9 cellular contexts compared by ENCODE assay signal in genomic region chr9:2023532-2023931, GRCh38. TPM values are rescaled to one million over a fixed set of nuclear protein-coding genes. Genes with fewer than 3 reads are reported as not detected.
DNase-seq lines count a peak whose midpoint lies in the region; TF ChIP-seq lines count a peak whose summit lies in the region.
"Had no signal": no experiment of that assay in that cellular context is flagged by ENCODE, and none has a peak within 500 bp of the region (broad histone marks: within the 10 kb centered on the region; RNA-seq: fewer than 3 reads in every experiment).

No MANE protein-coding gene starts in this region.

- H3K79me2 ChIP-seq in Loucy (ENCODE audit: insufficient read depth, low read length) (peaks cover 83% of the 10 kb centered on the region), hepatocyte (peaks cover 99% of the 10 kb centered on the region)

- H3K9me3 ChIP-seq in Loucy (ENCODE audit: insufficient read depth, low read depth, low read length) (no peaks in the 10 kb centered on the region), hepatocyte (ENCODE audit: low read depth) (no peaks in the 10 kb centered on the region)

- no peaks in the 10 kb centered on the region for H3K27me3 ChIP-seq in Loucy (ENCODE audit: insufficient read depth, low read length, poor library complexity, severe bottlenecking)
- H3K27me3 ChIP-seq in hepatocyte: no peaks in the 10 kb centered on the region

- no peak overlapping the region for H2AFZ ChIP-seq in Loucy (ENCODE audit: low read length)
- no peak overlapping the region for H2AFZ ChIP-seq in hepatocyte

- H3K9ac ChIP-seq in Loucy (ENCODE audit: low read depth, low read length, poor library complexity, severe bottlenecking): peak overlapping the region; percentile 9

- no peaks in the 10 kb centered on the region for H3K9me2 ChIP-seq in Loucy (replicated peaks; ENCODE audit: low read depth, low read length)
- H3K9me2 ChIP-seq in hepatocyte (replicated peaks; ENCODE audit: insufficient read depth): no peaks in the 10 kb centered on the region

- peak; percentile 20 for DNase-seq in stimulated activated CD4-positive, alpha-beta T cell treated with anti-CD3 and anti-CD28 coated beads, Interleukin-1b, Interleukin-23, amount 100 ng/mL, for 48 hours
- no peak for DNase-seq in stimulated activated CD4-positive, alpha-beta T cell treated with anti-CD3 and anti-CD28 coated beads, Interleukin-2, amount 100 ng/mL, for 48 hours
- DNase-seq in hepatocyte (ENCODE audit: low spot score) (no peak), SW480 (ENCODE audit: low spot score) (no peak), NCI-H2107 (lab: John Stamatoyannopoulos, UW) (no peak), amniotic stem cell (lab: John Stamatoyannopoulos, UW) (no peak), NCI-H2107 treated with DMSO at 0.1 percent for 48 hours (lab: John Stamatoyannopoulos, UW; ENCODE audit: unreplicated experiment) (no peak)
- DNase-seq: activated CD8-positive, alpha-beta memory T cell treated with anti-CD3 and anti-CD28 coated beads, Interleukin-2, amount 50 U/mL, for 48 hours had no signal

- H3K36me3 ChIP-seq in Loucy (ENCODE audit: insufficient read depth, low read length) (0 out of 2 replicates have a peak, but pooled peaks cover 2% of the 10 kb centered on the region), hepatocyte (replicated peaks; ENCODE audit: insufficient read depth, low read depth) (no peaks in the 10 kb centered on the region)

- H3K4me1 ChIP-seq in Loucy (ENCODE audit: insufficient read depth, low read length, poor library complexity, severe bottlenecking): peaks cover 92% of the 10 kb centered on the region
- peaks cover 25% of the 10 kb centered on the region for H3K4me1 ChIP-seq in hepatocyte (ENCODE audit: insufficient read depth)

- 48% methylated on average over 5 of the region's 5 CpGs for WGBS in hepatocyte (ENCODE audit: low lambda C conversion rate, missing lambda C conversion rate)

- H3K4me3 ChIP-seq in Loucy (ENCODE audit: low read length, poor library complexity, severe bottlenecking) (peak overlapping the region; percentile 52), hepatocyte (no peak overlapping the region)

- peaks cover 26% of the 10 kb centered on the region for H3F3A ChIP-seq in Loucy (ENCODE audit: low read depth)

- TF ChIP-seq CTCF in Loucy (conservative IDR thresholded peaks at IDR 0.05; ENCODE audit: low read length) (no peak), hepatocyte (IDR thresholded peaks at IDR 0.05; ENCODE audit: poor library complexity) (no peak)

- H3K27ac ChIP-seq in hepatocyte: no peak overlapping the region

- H3K4me2 ChIP-seq in Loucy (ENCODE audit: low read depth, low read length, poor library complexity, severe bottlenecking) (peak overlapping the region; percentile 94), hepatocyte (peak overlapping the region; percentile 17)

- H4K20me1 ChIP-seq in Loucy (ENCODE audit: insufficient read depth, low read length, poor library complexity, severe bottlenecking) (peaks cover 90% of the 10 kb centered on the region), hepatocyte (ENCODE audit: insufficient read depth, poor library complexity, severe bottlenecking) (peaks cover 12% of the 10 kb centered on the region)

RNA-seq across cellular contexts. Expression of gene SMARCA2, which starts 8.4 kb away (rescaled TPM):
- total RNA-seq in hepatocyte: 65.3 and 95.1 TPM in 2 replicates
- polyA plus RNA-seq in hepatocyte: 30.1 and 39.9 TPM in 2 replicates
